In the genomic region with DNA sequence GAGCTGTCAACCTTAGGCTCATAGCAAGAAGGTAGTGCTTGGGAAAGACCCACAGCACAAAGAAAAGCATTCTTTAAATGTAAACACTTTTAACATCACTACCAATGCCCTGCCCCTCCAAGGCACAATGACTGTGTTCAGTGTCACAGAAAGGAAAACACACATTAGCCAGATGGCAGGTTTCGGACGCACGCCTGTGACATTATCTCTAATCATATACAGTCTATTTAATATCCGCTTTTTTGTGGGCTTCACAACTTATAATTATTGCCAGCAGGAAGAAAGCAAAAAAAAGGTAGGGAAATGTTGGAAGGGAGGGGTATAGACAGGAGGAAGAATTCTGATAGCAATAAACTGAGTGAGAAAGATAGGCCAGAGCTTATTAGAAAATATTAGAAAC, we compare ENCODE assay signal across 26 cellular contexts.
DNase-seq lines count a peak whose midpoint lies in the region; ATAC-seq and TF ChIP-seq lines count a peak whose summit lies in the region.
"Had no signal": no experiment of that assay in that cellular context is flagged by ENCODE, and none has a peak within 500 bp of the region (broad histone marks: within the 10 kb centered on the region; RNA-seq: fewer than 3 reads in every experiment).

No MANE protein-coding gene starts in this region.

- H3K9me3 ChIP-seq in breast epithelium (no peaks in the 10 kb centered on the region), upper lobe of right lung (no peaks in the 10 kb centered on the region)
- H3K9me3 ChIP-seq: sigmoid colon, tibial artery had no signal

- no peak overlapping the region for H2AFZ ChIP-seq in GM23338

- H3K27me3 ChIP-seq in GM23338 (ENCODE audit: insufficient read depth) (no peaks in the 10 kb centered on the region), breast epithelium (no peaks in the 10 kb centered on the region), upper lobe of right lung (no peaks in the 10 kb centered on the region)
- H3K27me3 ChIP-seq: BLaER1, brain microvascular endothelial cell, dorsolateral prefrontal cortex, esophagus muscularis mucosa, sigmoid colon, tibial artery had no signal

- no peaks in the 10 kb centered on the region for H3K36me3 ChIP-seq in GM23338 (ENCODE audit: insufficient read depth)
- no peaks in the 10 kb centered on the region for H3K36me3 ChIP-seq in breast epithelium
- H3K36me3 ChIP-seq in upper lobe of right lung, result no peaks in the 10 kb centered on the region
- H3K36me3 ChIP-seq: BLaER1, brain microvascular endothelial cell, esophagus muscularis mucosa, heart right ventricle, sigmoid colon, tibial artery, WERI-Rb-1 had no signal

- no peak for TF ChIP-seq POLR2A in breast epithelium (IDR thresholded peaks at IDR 0.05)

- H3K4me1 ChIP-seq in GM23338 (ENCODE audit: insufficient read depth), result peaks cover 30% of the 10 kb centered on the region
- no peaks in the 10 kb centered on the region for H3K4me1 ChIP-seq in breast epithelium
- no peaks in the 10 kb centered on the region for H3K4me1 ChIP-seq in upper lobe of right lung
- H3K4me1 ChIP-seq: esophagus muscularis mucosa, heart right ventricle, sigmoid colon, tibial artery had no signal

- H3K4me3 ChIP-seq in GM23338, result no peak overlapping the region
- H3K4me3 ChIP-seq in breast epithelium, result no peak overlapping the region
- no peak overlapping the region for H3K4me3 ChIP-seq in upper lobe of right lung
- H3K4me3 ChIP-seq: BLaER1, dorsolateral prefrontal cortex, esophagus muscularis mucosa, heart right ventricle, sigmoid colon, tibial artery had no signal

- intact Hi-C loops in breast epithelium (cut with DNase I; ENCODE audit: low total_unique reads), result no loop called here
- intact Hi-C loops in upper lobe of right lung (cut with DNase I), result no loop called here

- H3K27ac ChIP-seq in GM23338 (ENCODE audit: low read depth), result no peak overlapping the region
- H3K27ac ChIP-seq in breast epithelium, result no peak overlapping the region
- no peak overlapping the region for H3K27ac ChIP-seq in upper lobe of right lung
- H3K27ac ChIP-seq: BLaER1, brain microvascular endothelial cell, dorsolateral prefrontal cortex, esophagus muscularis mucosa, heart right ventricle, sigmoid colon, tibial artery, WERI-Rb-1 had no signal

- 0 out of 2 replicates have a peak, but pooled peaks cover 4% of the 10 kb centered on the region for H3K9me2 ChIP-seq in GM23338 (ENCODE audit: insufficient read depth)

- H3K9me3 Mint-ChIP-seq in GM23338 (no peaks in the 10 kb centered on the region; the same call in 2 of the 3 replicates), memory B cell (peaks cover 4% of the 10 kb centered on the region), glutamatergic neuron (ENCODE audit: unreplicated experiment) (no peaks in the 10 kb centered on the region)
- H3K9me3 Mint-ChIP-seq: activated CD4-positive, alpha-beta T cell treated with anti-CD3 and anti-CD28 coated beads, Interleukin-2, amount 10 ng/mL, durations not matched to agents 24 days and 14 days had no signal

- no peaks in the 10 kb centered on the region for H4K20me1 ChIP-seq in GM23338 (replicated peaks; ENCODE audit: insufficient read depth)
- H4K20me1 ChIP-seq: BLaER1 had no signal

- H3K27me3 Mint-ChIP-seq in GM23338 (ENCODE audit: insufficient read depth, low read depth, poor library complexity) (no peaks in the 10 kb centered on the region), memory B cell (peaks cover 17% of the 10 kb centered on the region), glutamatergic neuron (ENCODE audit: unreplicated experiment) (no peaks in the 10 kb centered on the region)
- H3K27me3 Mint-ChIP-seq: activated CD4-positive, alpha-beta T cell treated with anti-CD3 and anti-CD28 coated beads, Interleukin-2, amount 10 ng/mL, durations not matched to agents 24 days and 14 days had no signal

- no peaks in the 10 kb centered on the region for H3K79me2 ChIP-seq in GM23338 (replicated peaks; ENCODE audit: insufficient read depth)

- DNase-seq in GM23338 (ENCODE audit: low spot score) (peak; percentile 26), NCI-H1694 (lab: John Stamatoyannopoulos, UW) (peak; percentile 66), NCI-H748 (lab: John Stamatoyannopoulos, UW; ENCODE audit: unreplicated experiment) (peak; percentile 96), memory B cell (ENCODE audit: low spot score in 2 of 2) (no peak), breast epithelium (ENCODE audit: low spot score in 2 of 2) (no peak), upper lobe of right lung (no peak), glutamatergic neuron (no peak)
- DNase-seq: activated CD4-positive, alpha-beta T cell treated with anti-CD3 and anti-CD28 coated beads, Interleukin-2, amount 10 ng/mL, durations not matched to agents 24 days and 14 days; activated effector memory CD4-positive, alpha-beta T cell treated with Interleukin-2 at 50 U/mL for 16 hours; amygdala; brain microvascular endothelial cell; DMS53; dorsolateral prefrontal cortex; foreskin fibroblast; heart right ventricle; Karpas-422; NCI-H526 treated with DMSO at 0.1 percent for 48 hours; SIG-M5; sigmoid colon; stimulated activated CD4-positive, alpha-beta T cell treated with anti-CD3 and anti-CD28 coated beads, Interleukin-4, amount 100 ng/mL, for 1 hour; tibial artery; WERI-Rb-1 had no signal

- H3K27ac Mint-ChIP-seq in GM23338 (no peak overlapping the region), memory B cell (peak overlapping the region; percentile 20), glutamatergic neuron (ENCODE audit: unreplicated experiment) (no peak overlapping the region)
- H3K27ac Mint-ChIP-seq: activated CD4-positive, alpha-beta T cell treated with anti-CD3 and anti-CD28 coated beads, Interleukin-2, amount 10 ng/mL, durations not matched to agents 24 days and 14 days; activated naive CD4-positive, alpha-beta T cell treated with anti-CD3 and anti-CD28 coated beads, Interleukin-2, amount 50 U/mL, for 72 hours; natural killer cell treated with Interleukin-12 subunit alpha and Interleukin-12 subunit beta and Interleukin-15 and Interleukin-18, amount 100 ng/mL, for 72 hours had no signal

- no peak overlapping the region for H3K4me3 Mint-ChIP-seq in GM23338
- H3K4me3 Mint-ChIP-seq in memory B cell, result no peak overlapping the region
- no peak overlapping the region for H3K4me3 Mint-ChIP-seq in glutamatergic neuron (ENCODE audit: unreplicated experiment)
- H3K4me3 Mint-ChIP-seq: activated CD4-positive, alpha-beta T cell treated with anti-CD3 and anti-CD28 coated beads, Interleukin-2, amount 10 ng/mL, durations not matched to agents 24 days and 14 days; natural killer cell treated with Interleukin-12 subunit alpha and Interleukin-12 subunit beta and Interleukin-15 and Interleukin-18, amount 100 ng/mL, for 72 hours had no signal

- H3K36me3 Mint-ChIP-seq in GM23338 (ENCODE audit: low read depth) (no peaks in the 10 kb centered on the region), memory B cell (peaks cover 4% of the 10 kb centered on the region), glutamatergic neuron (ENCODE audit: unreplicated experiment) (no peaks in the 10 kb centered on the region)
- H3K36me3 Mint-ChIP-seq: natural killer cell treated with Interleukin-12 subunit alpha and Interleukin-12 subunit beta and Interleukin-15 and Interleukin-18, amount 100 ng/mL, for 72 hours had no signal

- no peaks in the 10 kb centered on the region for H3F3A ChIP-seq in GM23338 (replicated peaks; ENCODE audit: low read depth)

- H3K4me2 ChIP-seq in GM23338, result no peak overlapping the region
- H3K4me2 ChIP-seq: BLaER1 had no signal

- ATAC-seq in GM23338 (no peak), memory B cell (ENCODE audit: low read depth) (no peak), upper lobe of right lung (no peak)
- ATAC-seq: activated naive CD4-positive, alpha-beta T cell treated with anti-CD3 and anti-CD28 coated beads, Interleukin-2, amount 50 U/mL, for 72 hours; heart right ventricle; natural killer cell treated with Interleukin-12 subunit alpha and Interleukin-12 subunit beta and Interleukin-15 and Interleukin-18, amount 100 ng/mL, for 72 hours had no signal

- TF ChIP-seq CTCF in GM23338 (conservative IDR thresholded peaks at IDR 0.05; ENCODE audit: low read depth in 2 of 2) (no peak), breast epithelium (IDR thresholded peaks at IDR 0.05) (no peak), upper lobe of right lung (IDR thresholded peaks at IDR 0.05) (no peak), glutamatergic neuron (IDR thresholded peaks at IDR 0.05; ENCODE audit: partially characterized antibody, unreplicated experiment) (no peak)

- H3K4me1 Mint-ChIP-seq in GM23338, result peaks cover 30% of the 10 kb centered on the region
- peaks cover 6% of the 10 kb centered on the region for H3K4me1 Mint-ChIP-seq in memory B cell
- peaks cover 2% of the 10 kb centered on the region for H3K4me1 Mint-ChIP-seq in glutamatergic neuron (ENCODE audit: low read depth, unreplicated experiment)
- H3K4me1 Mint-ChIP-seq: activated CD4-positive, alpha-beta T cell treated with anti-CD3 and anti-CD28 coated beads, Interleukin-2, amount 10 ng/mL, durations not matched to agents 24 days and 14 days had no signal

TF ChIP-seq in GM23338, 12 proteins besides CTCF, POLR2A, EP300 and RAD21:
- no peak for TF ChIP-seq JUNB (IDR thresholded peaks at IDR 0.05; ENCODE audit: unreplicated experiment)
TF ChIP-seq in GM23338: peak in this region for 0.

Comparison
In these comparisons a context has a peak if more than half of its experiments do, and no peak if none do; other contexts are left out.
1. DNase-seq: peak in GM23338 (single experiment), NCI-H1694 (single experiment) and NCI-H748 (single experiment); none in memory B cell (0 of 2), breast epithelium (0 of 2), upper lobe of right lung (single experiment) and glutamatergic neuron (single experiment).